In genomic region chr10:91558473-91558872, GRCh38 we compare ENCODE assay signal across 14 cellular contexts.
DNase-seq lines count a peak whose midpoint lies in the region; ATAC-seq and TF ChIP-seq lines count a peak whose summit lies in the region.
"Had no signal": no experiment of that assay in that cellular context is flagged by ENCODE, and none has a peak within 500 bp of the region (broad histone marks: within the 10 kb centered on the region; RNA-seq: fewer than 3 reads in every experiment).

No MANE protein-coding gene starts in this region.

- H3K4me2 ChIP-seq in OCI-LY3 (ENCODE audit: low read length) (peak overlapping the region; percentile 80), OCI-LY7 (ENCODE audit: low read length) (no peak overlapping the region)

- H3K4me1 Mint-ChIP-seq in chondrocyte (ENCODE audit: low read depth) (peaks cover 76% of the 10 kb centered on the region), progenitor cell of endocrine pancreas (ENCODE audit: low read depth) (peaks cover 73% of the 10 kb centered on the region)
- H3K4me1 Mint-ChIP-seq: CD14-positive monocyte had no signal

- H3K27me3 Mint-ChIP-seq in chondrocyte (ENCODE audit: low read depth) = no peaks in the 10 kb centered on the region
- no peaks in the 10 kb centered on the region for H3K27me3 Mint-ChIP-seq in progenitor cell of endocrine pancreas

- TF ChIP-seq CTCF in 22Rv1 (IDR thresholded peaks at IDR 0.05) = no peak
- TF ChIP-seq CTCF in OCI-LY3 (IDR thresholded peaks at IDR 0.05; ENCODE audit: low read depth, low read length) = no peak
- TF ChIP-seq CTCF in chondrocyte (IDR thresholded peaks at IDR 0.05) = no peak
- no peak for TF ChIP-seq CTCF in progenitor cell of endocrine pancreas (IDR thresholded peaks at IDR 0.05; ENCODE audit: unreplicated experiment)
- no peak for TF ChIP-seq CTCF in OCI-LY7 (conservative IDR thresholded peaks at IDR 0.05; ENCODE audit: low read length)

- no peaks in the 10 kb centered on the region for H3K79me2 ChIP-seq in OCI-LY3 (ENCODE audit: low read length)
- no peaks in the 10 kb centered on the region for H3K79me2 ChIP-seq in OCI-LY7 (ENCODE audit: insufficient read depth, low read depth, low read length)

- no TSS peak for BruUV-seq in OCI-LY7 (replicated peaks; lab: Mats Ljungman, UMichigan)

- H3K9ac ChIP-seq in OCI-LY3 (ENCODE audit: low read length) = peak overlapping the region; percentile 26; the same call in 1 of the 2 replicates

- no peaks in the 10 kb centered on the region for H3K9me2 ChIP-seq in OCI-LY7 (ENCODE audit: insufficient read depth, low read length)

- H3K4me3 Mint-ChIP-seq in chondrocyte (ENCODE audit: unreplicated experiment) (no peak overlapping the region), progenitor cell of endocrine pancreas (ENCODE audit: low read depth) (peak overlapping the region; percentile 41)
- H3K4me3 Mint-ChIP-seq: CD14-positive monocyte; CD8-positive, alpha-beta T cell had no signal

- H3K36me3 ChIP-seq in OCI-LY3 (replicated peaks; ENCODE audit: low read depth, low read length) = peaks cover 8% of the 10 kb centered on the region
- H3K36me3 ChIP-seq in OCI-LY7 (ENCODE audit: insufficient read depth, low read length) = no peaks in the 10 kb centered on the region

- H4K20me1 ChIP-seq in OCI-LY3 (ENCODE audit: insufficient read depth, low read length) = no peaks in the 10 kb centered on the region
- H4K20me1 ChIP-seq in OCI-LY7 (ENCODE audit: insufficient read depth, low read length) = no peaks in the 10 kb centered on the region

- DNase-seq in chondrocyte (ENCODE audit: low spot score) (no peak), progenitor cell of endocrine pancreas (ENCODE audit: low spot score, unreplicated experiment) (no peak), NCI-H2227 (lab: John Stamatoyannopoulos, UW; ENCODE audit: unreplicated experiment) (no peak), OCI-LY7 (ENCODE audit: low spot score) (no peak)
- DNase-seq: Caco-2; CD8-positive, alpha-beta T cell; DND-41; GDM1 had no signal

- H3K4me3 ChIP-seq in OCI-LY3 (ENCODE audit: low read length) (peak overlapping the region; percentile 19; the same call in 1 of the 2 replicates), OCI-LY7 (ENCODE audit: low read depth, low read length, poor library complexity, severe bottlenecking) (no peak overlapping the region)

- POLR2A ChIA-PET in OCI-LY7 (lab: Charles Lee) = interaction anchor here (0.6 to 1.0 kb wide), 4 partner anchors 9 to 780 kb away, joined by 3 to 6 read pairs (median 4); no protein-coding TSS in a partner anchor

- H2AFZ ChIP-seq in OCI-LY3 (ENCODE audit: low read depth, low read length) (no peak overlapping the region), OCI-LY7 (ENCODE audit: low read length) (no peak overlapping the region)

- H3K9me3 ChIP-seq in OCI-LY3 (ENCODE audit: insufficient read depth, low read length) (peaks cover 16% of the 10 kb centered on the region; the same call in 1 of the 2 replicates), OCI-LY7 (ENCODE audit: low read length) (no peaks in the 10 kb centered on the region)

- no peaks in the 10 kb centered on the region for H3K9me3 Mint-ChIP-seq in chondrocyte (ENCODE audit: low read depth)
- H3K9me3 Mint-ChIP-seq in progenitor cell of endocrine pancreas (ENCODE audit: low read depth) = peaks cover 19% of the 10 kb centered on the region
- H3K9me3 Mint-ChIP-seq: CD8-positive, alpha-beta T cell had no signal

- intact Hi-C loops in OCI-LY7 (cut with micrococcal nuclease; ENCODE audit: unreplicated experiment) = no loop called here

- peak overlapping the region; percentile 55 for H3K27ac Mint-ChIP-seq in chondrocyte (ENCODE audit: unreplicated experiment)
- H3K27ac Mint-ChIP-seq in progenitor cell of endocrine pancreas = peak overlapping the region; percentile 86
- H3K27ac Mint-ChIP-seq: CD14-positive monocyte; CD8-positive, alpha-beta T cell had no signal

- H3K36me3 Mint-ChIP-seq in chondrocyte (ENCODE audit: low read depth) (no peaks in the 10 kb centered on the region), progenitor cell of endocrine pancreas (ENCODE audit: insufficient read depth) (peaks cover 20% of the 10 kb centered on the region)
- H3K36me3 Mint-ChIP-seq: CD14-positive monocyte; CD8-positive, alpha-beta T cell had no signal

- no peak for ATAC-seq in GM21717 (IDR thresholded peaks at IDR 0.05; ENCODE audit: unreplicated experiment)
- ATAC-seq: CD8-positive, alpha-beta T cell; HCT116 had no signal

- CTCF ChIA-PET in OCI-LY7 (lab: Charles Lee; ENCODE audit: unreplicated experiment) = no interaction called here

- H3K27ac ChIP-seq in 22Rv1 (peak overlapping the region; percentile 96), OCI-LY3 (ENCODE audit: low read length) (peak overlapping the region; percentile 78), OCI-LY7 (ENCODE audit: low read depth, low read length, poor library complexity, severe bottlenecking) (no peak overlapping the region)
- H3K27ac ChIP-seq: HL-60 had no signal

- no peaks in the 10 kb centered on the region for H3K27me3 ChIP-seq in OCI-LY3 (ENCODE audit: low read depth, low read length)

- peaks cover 39% of the 10 kb centered on the region for H3K4me1 ChIP-seq in OCI-LY3 (ENCODE audit: low read length)
- H3K4me1 ChIP-seq in OCI-LY7 (ENCODE audit: insufficient read depth, low read length, poor library complexity, severe bottlenecking) = no peaks in the 10 kb centered on the region
